In the genomic region with DNA sequence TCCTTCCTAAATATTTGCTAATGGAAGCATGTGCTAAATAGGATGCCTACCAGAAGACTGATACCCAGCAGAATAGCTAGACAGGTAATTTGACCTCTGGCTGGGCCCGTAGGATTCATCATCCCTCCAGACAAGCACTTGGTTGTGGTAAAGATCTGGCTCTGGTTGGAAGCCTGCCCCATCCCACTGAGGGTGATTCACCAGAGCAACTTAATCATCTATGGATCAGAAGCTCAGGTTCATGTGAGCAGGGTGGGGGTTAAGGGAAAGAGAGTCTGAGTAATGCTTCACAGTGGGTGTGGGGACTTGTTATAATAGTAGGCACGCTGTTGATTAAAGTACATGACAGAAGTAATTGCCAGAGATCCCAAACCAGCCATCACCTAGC, we compare ENCODE assay signal across 10 cellular contexts. TPM values are rescaled to one million over a fixed set of nuclear protein-coding genes. Genes with fewer than 3 reads are reported as not detected.
DNase-seq lines count a peak whose midpoint lies in the region; ATAC-seq, FAIRE-seq and TF ChIP-seq lines count a peak whose summit lies in the region.
"Not testable (repeated sequence)": the region's sequence is repeated elsewhere in the genome, so short reads cannot be mapped to it uniquely, and the experiment has no call there.
"Had no signal": no experiment of that assay in that cellular context is flagged by ENCODE, and none has a peak within 500 bp of the region (broad histone marks: within the 10 kb centered on the region; RNA-seq: fewer than 3 reads in every experiment).

No MANE protein-coding gene starts in this region.

- H3K36me3 ChIP-seq in RWPE2 (ENCODE audit: low read depth): not testable (repeated sequence)

- not testable (repeated sequence) for H3K9me3 ChIP-seq in RWPE2 (ENCODE audit: severe bottlenecking)

- ATAC-seq in RWPE2 (ENCODE audit: low read depth): peak; percentile 98
- peak; percentile 66 to 95 for ATAC-seq in activated naive CD4-positive, alpha-beta T cell treated with anti-CD3 and anti-CD28 coated beads, Interleukin-2, amount 50 U/mL, for 72 hours
- ATAC-seq in sciatic nerve: peak; percentile 24

- H3K4me3 ChIP-seq in RWPE2 (ENCODE audit: severe bottlenecking): not testable (repeated sequence)

- H3K4me1 ChIP-seq in RWPE2 (ENCODE audit: insufficient read depth, poor library complexity, severe bottlenecking): not testable (repeated sequence)

- H3K27ac Mint-ChIP-seq in activated naive CD4-positive, alpha-beta T cell treated with anti-CD3 and anti-CD28 coated beads, Interleukin-2, amount 50 U/mL, for 72 hours: not testable (repeated sequence)

- not testable (repeated sequence) for TF ChIP-seq CTCF in RWPE2 (IDR thresholded peaks at IDR 0.05; ENCODE audit: poor library complexity, severe bottlenecking)

- H3K9me3 Mint-ChIP-seq in activated naive CD4-positive, alpha-beta T cell treated with anti-CD3 and anti-CD28 coated beads, Interleukin-2, amount 50 U/mL, for 72 hours: not testable (repeated sequence)

- FAIRE-seq in H54 (lab: Jason Lieb, UNC): peak; percentile 30

- intact Hi-C loops in head of caudate nucleus (cut with DNase I); sciatic nerve (cut with DNase I): not testable (repeated sequence)

- TF ChIP-seq POLR2A in H54 (IDR thresholded peaks at IDR 0.05; ENCODE audit: low read depth, low read length): not testable (repeated sequence)

- H3K36me3 Mint-ChIP-seq in activated naive CD4-positive, alpha-beta T cell treated with anti-CD3 and anti-CD28 coated beads, Interleukin-2, amount 50 U/mL, for 72 hours: not testable (repeated sequence)

- H3K27me3 ChIP-seq in RWPE2 (ENCODE audit: insufficient read depth, poor library complexity, severe bottlenecking): not testable (repeated sequence)

- H3K27ac ChIP-seq in RWPE2 (ENCODE audit: poor library complexity, severe bottlenecking): not testable (repeated sequence)

- not testable (repeated sequence) for DNase-seq in H54 (ENCODE audit: insufficient read length, low spot score); activated naive CD4-positive, alpha-beta T cell treated with anti-CD3 and anti-CD28 coated beads, Interleukin-2, amount 50 U/mL, for 72 hours (ENCODE audit: low spot score in 2 of 2); sciatic nerve (ENCODE audit: low spot score)
- peak; percentile 79 for DNase-seq in RWPE2 (ENCODE audit: low spot score)
- peak; percentile 40 for DNase-seq in activated CD4-positive, alpha-beta T cell treated with anti-CD3 and anti-CD28 coated beads for 48 hours
- DNase-seq in head of caudate nucleus: peak in 36 of 42 donors; percentile 8 to 75 (median 28)
- DNase-seq in stimulated activated CD8-positive, alpha-beta memory T cell treated with anti-CD3 and anti-CD28 coated beads, Interleukin-15, amount 100 ng/mL, for 48 hours (ENCODE audit: low read depth in 2 of 2): peak; percentile 2 to 27

RNA-seq across cellular contexts. Expression of gene FAM72A, which starts 26.5 kb away (rescaled TPM):
- total RNA-seq in activated naive CD4-positive, alpha-beta T cell treated with anti-CD3 and anti-CD28 coated beads, Interleukin-2, amount 50 U/mL, for 72 hours: 10 to 100 TPM; 34.0 to 51.2 TPM
- total RNA-seq in sciatic nerve: 4.2 TPM

RNA-seq across cellular contexts. Expression of gene SRGAP2, which starts 27.2 kb away (rescaled TPM):
- total RNA-seq in activated naive CD4-positive, alpha-beta T cell treated with anti-CD3 and anti-CD28 coated beads, Interleukin-2, amount 50 U/mL, for 72 hours: 10 to 100 TPM; 54.0 to 91.2 TPM
- 149 TPM for total RNA-seq in sciatic nerve

RNA-seq across cellular contexts. Expression of gene AVPR1B, which starts 58.9 kb away (rescaled TPM):
- not detected for total RNA-seq in activated naive CD4-positive, alpha-beta T cell treated with anti-CD3 and anti-CD28 coated beads, Interleukin-2, amount 50 U/mL, for 72 hours
- total RNA-seq in sciatic nerve: not detected
- total RNA-seq: A673, Daoy, HT-29 had no signal

Comparison
In these comparisons a context has a peak if more than half of its experiments do, and no peak if none do; other contexts are left out.
1. ATAC-seq: peak in every context shown above with its lines; median percentile 98 in RWPE2; 80 in activated naive CD4-positive, alpha-beta T cell treated with anti-CD3 and anti-CD28 coated beads, Interleukin-2, amount 50 U/mL, for 72 hours; 24 in sciatic nerve.